1 cellular context compared by ENCODE assay signal in genomic region chr12:14770495-14771313, GRCh38.
TF ChIP-seq lines count a peak whose summit lies in the region.

No MANE protein-coding gene starts in this region.

TF ChIP-seq in SK-N-SH treated with all-trans-retinoic acid at 6 μM for 48 hours, 23 proteins besides CTCF, POLR2A, EP300 and RAD21 (continued from another document):
- TF ChIP-seq POU6F1 (CRISPR knock-in tag; IDR thresholded peaks at IDR 0.05; ENCODE audit: borderline replicate concordance, low read depth) (no peak), ZC3H10 (CRISPR knock-in tag; IDR thresholded peaks at IDR 0.05) (no peak), TOX (CRISPR knock-in tag; IDR thresholded peaks at IDR 0.05; ENCODE audit: borderline replicate concordance) (peak; percentile 37; the same call in 1 of the 2 replicates), ZNF70 (CRISPR knock-in tag; IDR thresholded peaks at IDR 0.05) (no peak), SNAI2 (CRISPR knock-in tag; IDR thresholded peaks at IDR 0.05) (no peak), ESRRG (CRISPR knock-in tag; IDR thresholded peaks at IDR 0.05) (no peak), RARB (CRISPR knock-in tag; IDR thresholded peaks at IDR 0.05) (no peak)
